In the genomic region with DNA sequence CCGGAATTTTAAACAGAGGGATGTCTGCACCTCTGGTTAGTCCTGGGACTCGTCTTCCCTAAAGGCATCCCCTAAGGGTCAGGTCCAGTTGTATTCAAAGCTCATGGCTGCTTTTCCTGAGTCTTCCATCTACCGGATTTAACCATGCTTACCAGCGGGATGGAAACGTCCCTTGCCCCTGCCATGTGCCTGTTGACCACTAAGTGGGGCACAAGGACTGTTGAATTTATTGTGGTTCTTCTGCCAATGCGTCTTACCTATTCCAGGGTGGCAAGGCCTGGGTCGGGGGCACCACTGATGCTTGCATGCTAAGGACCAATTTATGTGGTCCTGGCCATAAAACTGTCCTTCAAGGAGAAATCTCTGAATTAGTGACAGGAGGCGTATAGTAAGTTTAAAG, we compare ENCODE assay signal across 10 cellular contexts.
DNase-seq lines count a peak whose midpoint lies in the region; ATAC-seq and TF ChIP-seq lines count a peak whose summit lies in the region.
"Had no signal": no experiment of that assay in that cellular context is flagged by ENCODE, and none has a peak within 500 bp of the region (broad histone marks: within the 10 kb centered on the region; RNA-seq: fewer than 3 reads in every experiment).

No MANE protein-coding gene starts in this region.

- POLR2A ChIA-PET in HEK293 (lab: Yijun Ruan, JAX) = no interaction called here

- no peaks in the 10 kb centered on the region for H3K36me3 ChIP-seq in HEK293 (ENCODE audit: control insufficient read depth in 2 of 2, insufficient read depth in 1 of 2, low read length in 2 of 2)

- CTCF ChIA-PET in HEK293 (lab: Yijun Ruan, JAX) = no interaction called here

- no peaks in the 10 kb centered on the region for H3K4me1 ChIP-seq in HEK293 (ENCODE audit: control insufficient read depth, insufficient read depth, low read length)

- no peak overlapping the region for H3K4me3 ChIP-seq in HEK293 (ENCODE audit: low read depth, low read length)

- no peak overlapping the region for H3K27ac ChIP-seq in HEK293 (ENCODE audit: extremely low read depth, low read depth, low read length)
- H3K27ac ChIP-seq: HL-60 had no signal

- ATAC-seq in GM19452 (IDR thresholded peaks at IDR 0.05; ENCODE audit: unreplicated experiment) = no peak
- ATAC-seq: left ventricle myocardium superior had no signal

- H3K9me3 ChIP-seq in HEK293 (ENCODE audit: control insufficient read depth, insufficient read depth, low read depth, low read length) = no peaks in the 10 kb centered on the region

- peak; percentile 33; the same call in 1 of the 2 replicates for TF ChIP-seq CTCF in HEK293 (tag by site-specific recombination; IDR thresholded peaks at IDR 0.05)

- peak; percentile 17 for DNase-seq in DMS153 treated with DMSO at 0.1 percent for 48 hours (lab: John Stamatoyannopoulos, UW; ENCODE audit: unreplicated experiment)
- peak; percentile 55 for DNase-seq in OCI-M1 (lab: John Stamatoyannopoulos, UW)
- peak; percentile 30 for DNase-seq in iPS-NIHi11 (ENCODE audit: low spot score)
- DNase-seq in GM19238 (ENCODE audit: insufficient read length, low spot score) = no peak
- no peak for DNase-seq in AG08395 (ENCODE audit: low spot score)
- DNase-seq in activated CD4-positive, alpha-beta T cell treated with anti-CD3 and anti-CD28 coated beads, Interleukin-2, amount 50 U/mL, for 1 hour = no peak
- DNase-seq: left ventricle myocardium superior had no signal

TF ChIP-seq in HEK293, 187 proteins besides CTCF, POLR2A, EP300 and RAD21:
- TF ChIP-seq, protein P1, sequence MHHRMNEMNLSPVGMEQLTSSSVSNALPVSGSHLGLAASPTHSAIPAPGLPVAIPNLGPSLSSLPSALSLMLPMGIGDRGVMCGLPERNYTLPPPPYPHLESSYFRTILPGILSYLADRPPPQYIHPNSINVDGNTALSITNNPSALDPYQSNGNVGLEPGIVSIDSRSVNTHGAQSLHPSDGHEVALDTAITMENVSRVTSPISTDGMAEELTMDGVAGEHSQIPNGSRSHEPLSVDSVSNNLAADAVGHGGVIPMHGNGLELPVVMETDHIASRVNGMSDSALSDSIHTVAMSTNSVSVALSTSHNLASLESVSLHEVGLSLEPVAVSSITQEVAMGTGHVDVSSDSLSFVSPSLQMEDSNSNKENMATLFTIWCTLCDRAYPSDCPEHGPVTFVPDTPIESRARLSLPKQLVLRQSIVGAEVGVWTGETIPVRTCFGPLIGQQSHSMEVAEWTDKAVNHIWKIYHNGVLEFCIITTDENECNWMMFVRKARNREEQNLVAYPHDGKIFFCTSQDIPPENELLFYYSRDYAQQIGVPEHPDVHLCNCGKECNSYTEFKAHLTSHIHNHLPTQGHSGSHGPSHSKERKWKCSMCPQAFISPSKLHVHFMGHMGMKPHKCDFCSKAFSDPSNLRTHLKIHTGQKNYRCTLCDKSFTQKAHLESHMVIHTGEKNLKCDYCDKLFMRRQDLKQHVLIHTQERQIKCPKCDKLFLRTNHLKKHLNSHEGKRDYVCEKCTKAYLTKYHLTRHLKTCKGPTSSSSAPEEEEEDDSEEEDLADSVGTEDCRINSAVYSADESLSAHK (tag by site-specific recombination; IDR thresholded peaks at IDR 0.05) = no peak
- no peak for TF ChIP-seq ZNF621 (tag by site-specific recombination; IDR thresholded peaks at IDR 0.05)
- no peak for TF ChIP-seq OSR2 (tag by site-specific recombination; IDR thresholded peaks at IDR 0.05)
- no peak for TF ChIP-seq ZNF658 (tag by site-specific recombination; IDR thresholded peaks at IDR 0.05)
- TF ChIP-seq GLIS2 (tag by site-specific recombination; IDR thresholded peaks at IDR 0.05) = no peak
- TF ChIP-seq ZFP69B (tag by site-specific recombination; IDR thresholded peaks at IDR 0.05) = no peak
- TF ChIP-seq, protein P2, sequence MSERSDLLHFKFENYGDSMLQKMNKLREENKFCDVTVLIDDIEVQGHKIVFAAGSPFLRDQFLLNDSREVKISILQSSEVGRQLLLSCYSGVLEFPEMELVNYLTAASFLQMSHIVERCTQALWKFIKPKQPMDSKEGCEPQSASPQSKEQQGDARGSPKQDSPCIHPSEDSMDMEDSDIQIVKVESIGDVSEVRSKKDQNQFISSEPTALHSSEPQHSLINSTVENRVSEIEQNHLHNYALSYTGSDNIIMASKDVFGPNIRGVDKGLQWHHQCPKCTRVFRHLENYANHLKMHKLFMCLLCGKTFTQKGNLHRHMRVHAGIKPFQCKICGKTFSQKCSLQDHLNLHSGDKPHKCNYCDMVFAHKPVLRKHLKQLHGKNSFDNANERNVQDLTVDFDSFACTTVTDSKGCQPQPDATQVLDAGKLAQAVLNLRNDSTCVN (tag by site-specific recombination; optimal IDR thresholded peaks at IDR 0.05) = no peak
- TF ChIP-seq ZFHX2 (tag by site-specific recombination; conservative IDR thresholded peaks at IDR 0.05) = no peak
- TF ChIP-seq, protein P3, sequence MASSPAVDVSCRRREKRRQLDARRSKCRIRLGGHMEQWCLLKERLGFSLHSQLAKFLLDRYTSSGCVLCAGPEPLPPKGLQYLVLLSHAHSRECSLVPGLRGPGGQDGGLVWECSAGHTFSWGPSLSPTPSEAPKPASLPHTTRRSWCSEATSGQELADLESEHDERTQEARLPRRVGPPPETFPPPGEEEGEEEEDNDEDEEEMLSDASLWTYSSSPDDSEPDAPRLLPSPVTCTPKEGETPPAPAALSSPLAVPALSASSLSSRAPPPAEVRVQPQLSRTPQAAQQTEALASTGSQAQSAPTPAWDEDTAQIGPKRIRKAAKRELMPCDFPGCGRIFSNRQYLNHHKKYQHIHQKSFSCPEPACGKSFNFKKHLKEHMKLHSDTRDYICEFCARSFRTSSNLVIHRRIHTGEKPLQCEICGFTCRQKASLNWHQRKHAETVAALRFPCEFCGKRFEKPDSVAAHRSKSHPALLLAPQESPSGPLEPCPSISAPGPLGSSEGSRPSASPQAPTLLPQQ (tag by site-specific recombination; IDR thresholded peaks at IDR 0.05) = no peak
- no peak for TF ChIP-seq ZNF2 (tag by site-specific recombination; IDR thresholded peaks at IDR 0.05)
- TF ChIP-seq, protein P4, sequence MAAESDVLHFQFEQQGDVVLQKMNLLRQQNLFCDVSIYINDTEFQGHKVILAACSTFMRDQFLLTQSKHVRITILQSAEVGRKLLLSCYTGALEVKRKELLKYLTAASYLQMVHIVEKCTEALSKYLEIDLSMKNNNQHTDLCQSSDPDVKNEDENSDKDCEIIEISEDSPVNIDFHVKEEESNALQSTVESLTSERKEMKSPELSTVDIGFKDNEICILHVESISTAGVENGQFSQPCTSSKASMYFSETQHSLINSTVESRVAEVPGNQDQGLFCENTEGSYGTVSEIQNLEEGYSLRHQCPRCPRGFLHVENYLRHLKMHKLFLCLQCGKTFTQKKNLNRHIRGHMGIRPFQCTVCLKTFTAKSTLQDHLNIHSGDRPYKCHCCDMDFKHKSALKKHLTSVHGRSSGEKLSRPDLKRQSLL (tag by site-specific recombination; IDR thresholded peaks at IDR 0.05) = no peak
- TF ChIP-seq ZNF747 (tag by site-specific recombination; IDR thresholded peaks at IDR 0.05) = no peak
- TF ChIP-seq ZNF585B (tag by site-specific recombination; IDR thresholded peaks at IDR 0.05) = no peak
- TF ChIP-seq KLF16 (tag by site-specific recombination; IDR thresholded peaks at IDR 0.05) = no peak

Comparison
In these comparisons a context has a peak if more than half of its experiments do, and no peak if none do; other contexts are left out.
1. DNase-seq: peak in DMS153 treated with DMSO at 0.1 percent for 48 hours (single experiment), OCI-M1 (single experiment) and iPS-NIHi11 (single experiment); none in GM19238 (single experiment), AG08395 (single experiment) and activated CD4-positive, alpha-beta T cell treated with anti-CD3 and anti-CD28 coated beads, Interleukin-2, amount 50 U/mL, for 1 hour (single experiment).